Comparison of ENCODE assay signal across 2 cellular contexts in genomic region chr6:6872924-6873344, GRCh38.
TF ChIP-seq lines count a peak whose summit lies in the region.

No MANE protein-coding gene starts in this region.

TF ChIP-seq in GM12891, 5 proteins besides CTCF, POLR2A, EP300 and RAD21:
- TF ChIP-seq TAF1 (IDR thresholded peaks at IDR 0.05; ENCODE audit: low read depth, low read length) (no peak), POU2F2 (IDR thresholded peaks at IDR 0.05; ENCODE audit: low read depth, low read length) (no peak), SPI1 (IDR thresholded peaks at IDR 0.05; ENCODE audit: low read depth, low read length) (no peak), POLR2AphosphoS5 (IDR thresholded peaks at IDR 0.05; ENCODE audit: low read depth, low read length) (peak; percentile 64), PAX5 (IDR thresholded peaks at IDR 0.05; ENCODE audit: insufficient read depth, low read length, severe bottlenecking) (no peak)

TF ChIP-seq in K562, 482 proteins besides CTCF, POLR2A, EP300 and RAD21:
- peak; percentile 44; the same call in 1 of the 2 replicates for TF ChIP-seq TFAP4 (CRISPR knock-in tag; IDR thresholded peaks at IDR 0.05; ENCODE audit: borderline replicate concordance)
- peak; percentile 44 for TF ChIP-seq ZFP36 (IDR thresholded peaks at IDR 0.05; ENCODE audit: low read depth, low read length, partially characterized antibody)
- 0 out of 2 replicates have a peak, but pooled peaks have one; percentile 3 for TF ChIP-seq SMC3 (conservative IDR thresholded peaks at IDR 0.05; ENCODE audit: insufficient read depth, low read depth, low read length)
- TF ChIP-seq PCBP2 (IDR thresholded peaks at IDR 0.05; ENCODE audit: low read depth, low read length, poor library complexity, severe bottlenecking) = no peak
- TF ChIP-seq DPF2 (IDR thresholded peaks at IDR 0.05) = peak; percentile 37; the same call in 1 of the 2 replicates
- no peak for TF ChIP-seq TAF1 (IDR thresholded peaks at IDR 0.05; ENCODE audit: control insufficient read depth, extremely low read depth, insufficient read depth, low read length, severe bottlenecking)
- TF ChIP-seq HCFC1 (IDR thresholded peaks at IDR 0.05; ENCODE audit: low read depth, low read length) = no peak
- no peak for TF ChIP-seq ZNF79 (CRISPR knock-in tag; IDR thresholded peaks at IDR 0.05; ENCODE audit: low read depth)
- no peak for TF ChIP-seq ZNF584 (CRISPR knock-in tag; IDR thresholded peaks at IDR 0.05; ENCODE audit: low read depth)
- TF ChIP-seq RCOR1 (IDR thresholded peaks at IDR 0.05; ENCODE audit: borderline replicate concordance in 1 of 2, low read depth in 2 of 2, low read length in 2 of 2) = peak in 1 of 2 experiments; percentile 55; a peak in 1 of 4 replicates
- 0 out of 2 replicates have a peak, but pooled peaks have one; percentile 10 for TF ChIP-seq PKNOX1 (IDR thresholded peaks at IDR 0.05)
- peak; percentile 45; the same call in 1 of the 2 replicates for TF ChIP-seq ZEB2 (IDR thresholded peaks at IDR 0.05)
- TF ChIP-seq STAT5A (IDR thresholded peaks at IDR 0.05; ENCODE audit: borderline replicate concordance, low read length) = 0 out of 2 replicates have a peak, but pooled peaks have one; percentile 20
- TF ChIP-seq ARID1B (IDR thresholded peaks at IDR 0.05) = peak; percentile 39
- TF ChIP-seq CBFA2T3 (IDR thresholded peaks at IDR 0.05) = peak; percentile 71
- no peak for TF ChIP-seq POLR3G (IDR thresholded peaks at IDR 0.05; ENCODE audit: extremely low read depth, insufficient read length, insufficient replicate concordance)
- TF ChIP-seq MECOM (CRISPR knock-in tag; IDR thresholded peaks at IDR 0.05) = peak; percentile 66
- peak; percentile 69 for TF ChIP-seq SOX6 (IDR thresholded peaks at IDR 0.05)
- peak; percentile 41; the same call in 1 of the 2 replicates for TF ChIP-seq CBFA2T2 (conservative IDR thresholded peaks at IDR 0.05)
- TF ChIP-seq, protein P1, sequence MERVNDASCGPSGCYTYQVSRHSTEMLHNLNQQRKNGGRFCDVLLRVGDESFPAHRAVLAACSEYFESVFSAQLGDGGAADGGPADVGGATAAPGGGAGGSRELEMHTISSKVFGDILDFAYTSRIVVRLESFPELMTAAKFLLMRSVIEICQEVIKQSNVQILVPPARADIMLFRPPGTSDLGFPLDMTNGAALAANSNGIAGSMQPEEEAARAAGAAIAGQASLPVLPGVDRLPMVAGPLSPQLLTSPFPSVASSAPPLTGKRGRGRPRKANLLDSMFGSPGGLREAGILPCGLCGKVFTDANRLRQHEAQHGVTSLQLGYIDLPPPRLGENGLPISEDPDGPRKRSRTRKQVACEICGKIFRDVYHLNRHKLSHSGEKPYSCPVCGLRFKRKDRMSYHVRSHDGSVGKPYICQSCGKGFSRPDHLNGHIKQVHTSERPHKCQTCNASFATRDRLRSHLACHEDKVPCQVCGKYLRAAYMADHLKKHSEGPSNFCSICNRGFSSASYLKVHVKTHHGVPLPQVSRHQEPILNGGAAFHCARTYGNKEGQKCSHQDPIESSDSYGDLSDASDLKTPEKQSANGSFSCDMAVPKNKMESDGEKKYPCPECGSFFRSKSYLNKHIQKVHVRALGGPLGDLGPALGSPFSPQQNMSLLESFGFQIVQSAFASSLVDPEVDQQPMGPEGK (CRISPR knock-in tag; IDR thresholded peaks at IDR 0.05; ENCODE audit: borderline replicate concordance) = no peak
- no peak for TF ChIP-seq RNF2 (IDR thresholded peaks at IDR 0.05)
- TF ChIP-seq, protein P2, sequence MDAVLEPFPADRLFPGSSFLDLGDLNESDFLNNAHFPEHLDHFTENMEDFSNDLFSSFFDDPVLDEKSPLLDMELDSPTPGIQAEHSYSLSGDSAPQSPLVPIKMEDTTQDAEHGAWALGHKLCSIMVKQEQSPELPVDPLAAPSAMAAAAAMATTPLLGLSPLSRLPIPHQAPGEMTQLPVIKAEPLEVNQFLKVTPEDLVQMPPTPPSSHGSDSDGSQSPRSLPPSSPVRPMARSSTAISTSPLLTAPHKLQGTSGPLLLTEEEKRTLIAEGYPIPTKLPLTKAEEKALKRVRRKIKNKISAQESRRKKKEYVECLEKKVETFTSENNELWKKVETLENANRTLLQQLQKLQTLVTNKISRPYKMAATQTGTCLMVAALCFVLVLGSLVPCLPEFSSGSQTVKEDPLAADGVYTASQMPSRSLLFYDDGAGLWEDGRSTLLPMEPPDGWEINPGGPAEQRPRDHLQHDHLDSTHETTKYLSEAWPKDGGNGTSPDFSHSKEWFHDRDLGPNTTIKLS (IDR thresholded peaks at IDR 0.05; ENCODE audit: borderline replicate concordance, low read depth) = peak; percentile 25; the same call in 1 of the 2 replicates
- TF ChIP-seq PRDM10 (IDR thresholded peaks at IDR 0.05; ENCODE audit: partially characterized antibody) = peak; percentile 32
- no peak for TF ChIP-seq ZNF12 (CRISPR knock-in tag; IDR thresholded peaks at IDR 0.05)
- peak; percentile 68 for TF ChIP-seq POLR2AphosphoS5 (IDR thresholded peaks at IDR 0.05; ENCODE audit: control insufficient read depth, insufficient read depth, low read depth, low read length)
- 0 out of 2 replicates have a peak, but pooled peaks have one; percentile 62 for TF ChIP-seq CTBP1 (IDR thresholded peaks at IDR 0.05; ENCODE audit: borderline replicate concordance)
- TF ChIP-seq ZBTB7A (IDR thresholded peaks at IDR 0.05; ENCODE audit: borderline replicate concordance, control insufficient read depth, low read depth, low read length) = 0 out of 2 replicates have a peak, but pooled peaks have one; percentile 31
- peak; percentile 63 for TF ChIP-seq TBP (optimal IDR thresholded peaks at IDR 0.05; ENCODE audit: low read depth, low read length)
- TF ChIP-seq HMGN3 (IDR thresholded peaks at IDR 0.05; ENCODE audit: borderline replicate concordance, extremely low read depth, insufficient read length, low read depth, low read length) = no peak
- peak; percentile 25; the same call in 1 of the 2 replicates for TF ChIP-seq NCOR1 (IDR thresholded peaks at IDR 0.05)
- TF ChIP-seq TBL1XR1 (IDR thresholded peaks at IDR 0.05; ENCODE audit: low read length in 2 of 2) = peak; percentile 17 to 42; a peak in 1 of 4 replicates
- no peak for TF ChIP-seq JUND (IDR thresholded peaks at IDR 0.05; ENCODE audit: borderline replicate concordance, low read depth, low read length)
- peak; percentile 62; the same call in 2 of the 3 replicates for TF ChIP-seq JUND (tag; IDR thresholded peaks at IDR 0.05; ENCODE audit: borderline replicate concordance, low read depth, low read length)
